1 cellular context compared by ENCODE assay signal in the genomic region with DNA sequence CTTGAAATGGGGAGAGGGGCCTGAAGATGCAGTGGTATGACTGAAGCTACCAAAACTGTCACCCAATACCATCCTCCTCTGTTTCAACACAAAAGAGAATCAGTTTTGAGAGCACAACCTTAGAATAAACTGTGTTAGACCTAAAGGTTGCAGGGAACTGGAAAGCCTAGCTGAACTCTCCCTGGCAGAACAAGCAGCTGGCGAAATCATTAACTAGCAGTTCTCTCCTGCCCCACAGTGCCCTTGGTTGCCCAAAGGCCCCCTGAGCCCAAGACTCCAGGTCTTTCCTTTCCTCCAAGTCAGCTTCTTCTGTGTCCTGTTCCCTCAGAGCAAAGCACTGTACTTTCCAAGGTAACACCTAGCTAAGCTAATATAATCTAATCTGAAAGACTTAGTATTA.
TF ChIP-seq lines count a peak whose summit lies in the region.

No MANE protein-coding gene starts in this region.

TF ChIP-seq in GM23338, 12 proteins besides CTCF, POLR2A, EP300 and RAD21 (continued from another document):
- TF ChIP-seq ZNF462 (CRISPR knock-in tag; IDR thresholded peaks at IDR 0.05) (no peak), CREB1 (CRISPR knock-in tag; IDR thresholded peaks at IDR 0.05; ENCODE audit: low read depth) (no peak), ZNF331 (CRISPR knock-in tag; IDR thresholded peaks at IDR 0.05; ENCODE audit: low read depth) (no peak), ZNF114 (CRISPR knock-in tag; IDR thresholded peaks at IDR 0.05) (no peak)
